11 cellular contexts compared by ENCODE assay signal in the genomic region with DNA sequence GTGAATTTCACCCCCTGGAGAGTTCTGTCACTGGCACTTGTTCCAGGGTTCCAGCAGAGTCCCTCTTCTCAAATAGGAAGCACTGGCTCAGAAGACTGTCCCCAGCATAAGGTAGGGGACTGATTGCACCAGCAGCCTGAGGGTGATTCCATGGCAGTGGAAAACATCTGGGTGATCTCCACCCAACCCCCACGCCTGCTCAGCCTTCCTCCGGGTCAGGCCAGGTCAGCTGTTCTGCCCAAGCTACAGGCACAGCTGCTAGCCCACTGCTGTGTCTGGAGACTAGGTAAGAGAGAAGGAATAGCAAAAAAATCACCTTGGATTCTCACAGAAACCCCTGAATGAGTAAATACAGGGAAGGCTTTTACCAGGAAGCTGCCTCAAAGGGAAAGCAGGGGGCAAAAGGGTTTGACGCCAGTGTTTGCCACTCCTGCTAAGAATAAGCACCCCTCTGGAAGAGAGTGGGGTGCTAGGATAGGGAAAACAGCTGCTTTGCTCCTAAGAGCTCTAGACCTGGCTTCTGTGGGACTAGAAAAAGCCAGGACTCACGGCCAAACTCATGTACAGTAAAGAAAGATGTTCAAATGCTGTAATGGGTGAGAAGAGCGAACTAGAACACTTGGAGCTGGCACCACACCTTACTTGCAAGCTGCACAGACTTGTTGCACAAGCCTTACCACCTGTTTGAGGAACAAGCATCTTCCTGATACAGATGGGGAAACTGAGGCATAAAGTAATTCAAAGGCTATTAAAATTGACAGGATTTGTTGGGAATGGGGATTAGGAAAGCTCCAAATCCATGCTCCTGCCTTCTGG. TPM values are rescaled to one million over a fixed set of nuclear protein-coding genes. Genes with fewer than 3 reads are reported as not detected.
A peak's percentile ranks its signal among the peaks of the same experiment; 100 is the strongest.
DNase-seq lines count a peak whose midpoint lies in the region; ATAC-seq and TF ChIP-seq lines count a peak whose summit lies in the region.
"Had no signal": no experiment of that assay in that cellular context is flagged by ENCODE, and none has a peak within 500 bp of the region (broad histone marks: within the 10 kb centered on the region; RNA-seq: fewer than 3 reads in every experiment).

No MANE protein-coding gene starts in this region.

- peak overlapping the region; percentile 62 for H3K27ac ChIP-seq in CD8-positive, alpha-beta memory T cell (ENCODE audit: low read depth, low read length)
- H3K27ac ChIP-seq in HEK293 (ENCODE audit: extremely low read depth, low read depth, low read length), result no peak overlapping the region
- peak overlapping the region; percentile 90 for H3K27ac ChIP-seq in naive thymus-derived CD4-positive, alpha-beta T cell (ENCODE audit: low read depth, low read length)

- H3K4me1 Mint-ChIP-seq in CD8-positive, alpha-beta memory T cell, result peaks cover 68 to 71% (median 69%) of the 10 kb centered on the region in 3 donors
- peaks cover 39% of the 10 kb centered on the region for H3K4me1 Mint-ChIP-seq in activated naive CD8-positive, alpha-beta T cell treated with anti-CD3 and anti-CD28 coated beads, Interleukin-2, amount 10 ng/mL, durations not matched to agents 7 days and 5 days
- peaks cover 31 to 67% (median 54%) of the 10 kb centered on the region in 7 donors for H3K4me1 Mint-ChIP-seq in naive thymus-derived CD4-positive, alpha-beta T cell

- H3K27me3 Mint-ChIP-seq in CD8-positive, alpha-beta memory T cell, result peaks cover 0 to 3% of the 10 kb centered on the region in 2 donors
- H3K27me3 Mint-ChIP-seq in activated naive CD8-positive, alpha-beta T cell treated with anti-CD3 and anti-CD28 coated beads, Interleukin-2, amount 10 ng/mL, durations not matched to agents 7 days and 5 days, result no peaks in the 10 kb centered on the region
- no peaks in the 10 kb centered on the region for H3K27me3 Mint-ChIP-seq in naive thymus-derived CD4-positive, alpha-beta T cell

- H3K4me3 ChIP-seq in CD8-positive, alpha-beta memory T cell (ENCODE audit: low read length), result peak overlapping the region; percentile 96
- no peak overlapping the region for H3K4me3 ChIP-seq in HEK293 (ENCODE audit: low read depth, low read length)
- peak overlapping the region; percentile 84 for H3K4me3 ChIP-seq in naive thymus-derived CD4-positive, alpha-beta T cell (ENCODE audit: low read length)

- peaks cover 54% of the 10 kb centered on the region for H3K4me1 ChIP-seq in CD8-positive, alpha-beta memory T cell (ENCODE audit: insufficient read depth, low read length)
- H3K4me1 ChIP-seq in HEK293 (ENCODE audit: control insufficient read depth, insufficient read depth, low read length), result no peaks in the 10 kb centered on the region
- H3K4me1 ChIP-seq in naive thymus-derived CD4-positive, alpha-beta T cell (ENCODE audit: control insufficient read depth in 2 of 2, insufficient read depth in 2 of 2, low read length in 2 of 2), result peaks cover 36 to 42% of the 10 kb centered on the region in 2 donors

- TF ChIP-seq CTCF in HEK293 (tag by site-specific recombination; IDR thresholded peaks at IDR 0.05), result no peak

- intact Hi-C loops in naive thymus-derived CD4-positive, alpha-beta T cell (cut with micrococcal nuclease), result loop anchor here (2.0 to 10.0 kb wide), 10 partner anchors 146 to 864 kb away; a partner anchor contains a TSS

- H3K4me3 Mint-ChIP-seq in CD8-positive, alpha-beta memory T cell, result peak overlapping the region; percentile 97 to 100 (median 99)
- peak overlapping the region; percentile 98 for H3K4me3 Mint-ChIP-seq in activated naive CD8-positive, alpha-beta T cell treated with anti-CD3 and anti-CD28 coated beads, Interleukin-2, amount 10 ng/mL, durations not matched to agents 7 days and 5 days
- H3K4me3 Mint-ChIP-seq in naive thymus-derived CD4-positive, alpha-beta T cell, result peak overlapping the region; percentile 90 to 100 (median 99)

- H3K27me3 ChIP-seq in CD8-positive, alpha-beta memory T cell (ENCODE audit: insufficient read depth, low read length, poor library complexity, severe bottlenecking), result no peaks in the 10 kb centered on the region
- no peaks in the 10 kb centered on the region for H3K27me3 ChIP-seq in naive thymus-derived CD4-positive, alpha-beta T cell (ENCODE audit: control insufficient read depth in 2 of 2, insufficient read depth in 2 of 2, low read length in 2 of 2)

- H3K36me3 ChIP-seq in CD8-positive, alpha-beta memory T cell (ENCODE audit: insufficient read depth, low read length), result peaks cover 27% of the 10 kb centered on the region
- no peaks in the 10 kb centered on the region for H3K36me3 ChIP-seq in HEK293 (ENCODE audit: control insufficient read depth in 2 of 2, insufficient read depth in 1 of 2, low read length in 2 of 2)
- H3K36me3 ChIP-seq in naive thymus-derived CD4-positive, alpha-beta T cell (ENCODE audit: control insufficient read depth in 2 of 3, insufficient read depth in 3 of 3, low read length in 3 of 3), result peaks cover 16 to 40% (median 17%) of the 10 kb centered on the region in 3 experiments

- POLR2A ChIA-PET in CD8-positive, alpha-beta memory T cell (lab: Charles Lee), result interaction anchor here (1.6 to 10.8 kb wide), 3 partner anchors 9 to 18 kb away, joined by 3 to 259 read pairs (median 12); no protein-coding TSS in a partner anchor
- POLR2A ChIA-PET in HEK293 (lab: Yijun Ruan, JAX), result no interaction called here
- POLR2A ChIA-PET in activated naive CD8-positive, alpha-beta T cell treated with anti-CD3 and anti-CD28 coated beads, Interleukin-2, amount 10 ng/mL, durations not matched to agents 7 days and 5 days (lab: Charles Lee), result interaction anchor here (1.1 to 15.0 kb wide), 4 partner anchors 8 to 198 kb away, joined by 3 to 948 read pairs (median 18); a partner anchor contains a TSS
- POLR2A ChIA-PET in naive thymus-derived CD4-positive, alpha-beta T cell (lab: Charles Lee), result interaction anchor here (1.0 to 26.6 kb wide), 6 partner anchors 13 to 132 kb away, joined by 3 to 1128 read pairs (median 6); a partner anchor contains a TSS

- CTCF ChIA-PET in CD8-positive, alpha-beta memory T cell (lab: Charles Lee), result interaction anchor here (0.9 to 10.8 kb wide), 4 partner anchors 17 to 198 kb away, joined by 3 to 252 read pairs (median 3); no protein-coding TSS in a partner anchor
- CTCF ChIA-PET in HEK293 (lab: Yijun Ruan, JAX), result interaction anchor here (0.6 kb wide), 1 partner anchor 20 kb away, joined by 3 read pairs; no protein-coding TSS in a partner anchor
- CTCF ChIA-PET in naive thymus-derived CD4-positive, alpha-beta T cell (lab: Charles Lee), result interaction anchor here (0.8 to 15.0 kb wide), 6 partner anchors 10 to 240 kb away, joined by 3 to 341 read pairs (median 4); a partner anchor contains a TSS

- no peaks in the 10 kb centered on the region for H3K9me3 Mint-ChIP-seq in CD8-positive, alpha-beta memory T cell
- no peaks in the 10 kb centered on the region for H3K9me3 Mint-ChIP-seq in activated naive CD8-positive, alpha-beta T cell treated with anti-CD3 and anti-CD28 coated beads, Interleukin-2, amount 10 ng/mL, durations not matched to agents 7 days and 5 days
- peaks cover 0 to 4% (median 0%) of the 10 kb centered on the region in 11 donors for H3K9me3 Mint-ChIP-seq in naive thymus-derived CD4-positive, alpha-beta T cell

- H3K36me3 Mint-ChIP-seq in CD8-positive, alpha-beta memory T cell, result peaks cover 21 to 49% (median 33%) of the 10 kb centered on the region in 3 donors
- peaks cover 44% of the 10 kb centered on the region for H3K36me3 Mint-ChIP-seq in activated naive CD8-positive, alpha-beta T cell treated with anti-CD3 and anti-CD28 coated beads, Interleukin-2, amount 10 ng/mL, durations not matched to agents 7 days and 5 days
- H3K36me3 Mint-ChIP-seq in naive thymus-derived CD4-positive, alpha-beta T cell, result peaks cover 14 to 45% (median 34%) of the 10 kb centered on the region in 5 donors

- no peaks in the 10 kb centered on the region for H3K9me3 ChIP-seq in CD8-positive, alpha-beta memory T cell (ENCODE audit: low read length)
- H3K9me3 ChIP-seq in HEK293 (ENCODE audit: control insufficient read depth, insufficient read depth, low read depth, low read length), result no peaks in the 10 kb centered on the region
- H3K9me3 ChIP-seq in naive thymus-derived CD4-positive, alpha-beta T cell (ENCODE audit: control insufficient read depth in 2 of 3, low read length in 3 of 3), result no peaks in the 10 kb centered on the region

- no peak for DNase-seq in CD8-positive, alpha-beta memory T cell
- DNase-seq in activated naive CD8-positive, alpha-beta T cell treated with anti-CD3 and anti-CD28 coated beads, Interleukin-2, amount 10 ng/mL, durations not matched to agents 7 days and 5 days, result no peak
- DNase-seq in naive thymus-derived CD4-positive, alpha-beta T cell, result no peak
- DNase-seq in NCI-H2081 (lab: John Stamatoyannopoulos, UW) (no peak), NCI-H2029 (lab: John Stamatoyannopoulos, UW) (no peak)
- no peak for DNase-seq in activated CD4-positive, CD25-positive, alpha-beta regulatory T cell treated with anti-CD3 and anti-CD28 coated beads, Interleukin-2, amount 50 U/mL, for 72 hours
- DNase-seq: DMS79 treated with DMSO at 0.1 percent for 48 hours, NCI-H187 treated with DMSO at 0.1 percent for 48 hours had no signal

- ATAC-seq in activated naive CD8-positive, alpha-beta T cell treated with anti-CD3 and anti-CD28 coated beads, Interleukin-2, amount 10 ng/mL, durations not matched to agents 7 days and 5 days (ENCODE audit: low read depth), result no peak
- ATAC-seq in naive thymus-derived CD4-positive, alpha-beta T cell, result no peak
- no peak for ATAC-seq in HG03439 (IDR thresholded peaks at IDR 0.05; ENCODE audit: unreplicated experiment)

- peak overlapping the region; percentile 93 to 100 (median 96) for H3K27ac Mint-ChIP-seq in CD8-positive, alpha-beta memory T cell
- H3K27ac Mint-ChIP-seq in activated naive CD8-positive, alpha-beta T cell treated with anti-CD3 and anti-CD28 coated beads, Interleukin-2, amount 10 ng/mL, durations not matched to agents 7 days and 5 days, result peak overlapping the region; percentile 97
- H3K27ac Mint-ChIP-seq in naive thymus-derived CD4-positive, alpha-beta T cell, result peak overlapping the region; percentile 92 to 99 (median 96)

TF ChIP-seq in HEK293, 187 proteins besides CTCF, POLR2A, EP300 and RAD21 (continues in another document):
- TF ChIP-seq SCRT2 (tag by site-specific recombination; IDR thresholded peaks at IDR 0.05) (peak; percentile 83), ZNF555 (tag by site-specific recombination; conservative IDR thresholded peaks at IDR 0.05) (no peak)

RNA-seq across cellular contexts. Expression of a gene that starts 1.0 kb away (rescaled TPM):
- 100 to 1,000 TPM; 185 to 196 TPM for total RNA-seq in CD8-positive, alpha-beta memory T cell
- polyA plus RNA-seq in CD8-positive, alpha-beta memory T cell, result 258 TPM
- total RNA-seq in activated naive CD8-positive, alpha-beta T cell treated with anti-CD3 and anti-CD28 coated beads, Interleukin-2, amount 10 ng/mL, durations not matched to agents 7 days and 5 days, result 100 to 1,000 TPM; 293 to 299 TPM
- 100 to 1,000 TPM; 122 to 328 (median 288) TPM for total RNA-seq in naive thymus-derived CD4-positive, alpha-beta T cell
- polyA plus RNA-seq in naive thymus-derived CD4-positive, alpha-beta T cell, result 100 to 1,000 TPM; 192 to 421 TPM

RNA-seq across cellular contexts. Expression of a gene that starts 26.0 kb away (rescaled TPM):
- total RNA-seq in CD8-positive, alpha-beta memory T cell, result 1 to 10 TPM; 1.6 to 1.9 TPM
- polyA plus RNA-seq in CD8-positive, alpha-beta memory T cell, result 20.8 TPM
- total RNA-seq in activated naive CD8-positive, alpha-beta T cell treated with anti-CD3 and anti-CD28 coated beads, Interleukin-2, amount 10 ng/mL, durations not matched to agents 7 days and 5 days, result 10 to 100 TPM; 30.5 to 33.9 TPM
- 10 to 100 TPM in 3 of 5 experiments, 1 to 10 TPM in 2; 7.0 to 38.0 (median 18.8) TPM for total RNA-seq in naive thymus-derived CD4-positive, alpha-beta T cell
- 100 to 1,000 TPM; 126 to 136 TPM for polyA plus RNA-seq in naive thymus-derived CD4-positive, alpha-beta T cell
- total RNA-seq: cerebellum had no signal
